In genomic region chr12:50257226-50258166, GRCh38 we compare ENCODE assay signal across 9 cellular contexts. TPM values are rescaled to one million over a fixed set of nuclear protein-coding genes. Genes with fewer than 3 reads are reported as not detected.
DNase-seq lines count a peak whose midpoint lies in the region; ATAC-seq, FAIRE-seq and TF ChIP-seq lines count a peak whose summit lies in the region.
"Had no signal": no experiment of that assay in that cellular context is flagged by ENCODE, and none has a peak within 500 bp of the region (broad histone marks: within the 10 kb centered on the region; RNA-seq: fewer than 3 reads in every experiment).

No MANE protein-coding gene starts in this region.

- CTCF ChIA-PET in PC-3 (lab: Charles Lee), result interaction anchor here (0.6 kb wide), 1 partner anchor 51 kb away, joined by 3 read pairs; no protein-coding TSS in a partner anchor

- no peaks in the 10 kb centered on the region for H3K27me3 Mint-ChIP-seq in nephron progenitor cell (ENCODE audit: low read depth, poor library complexity)
- H3K27me3 Mint-ChIP-seq: stimulated activated naive CD8-positive, alpha-beta T cell treated with anti-CD3 and anti-CD28 coated beads, Interleukin-15, amount 100 ng/mL, for 72 hours had no signal

- no peaks in the 10 kb centered on the region for H3K36me3 Mint-ChIP-seq in nephron progenitor cell (ENCODE audit: low read depth)

- H3K27me3 ChIP-seq in PC-3 (ENCODE audit: low read length), result no peaks in the 10 kb centered on the region

- H4K20me1 ChIP-seq in PC-3 (ENCODE audit: low read length), result no peaks in the 10 kb centered on the region

- no TSS peak for BruUV-seq in PC-3 (replicated peaks; lab: Mats Ljungman, UMichigan)

- peak overlapping the region; percentile 60 for H3K27ac ChIP-seq in PC-3 (ENCODE audit: low read length)

- H3K9me3 ChIP-seq in PC-3 (ENCODE audit: low read length), result no peaks in the 10 kb centered on the region

- POLR2A ChIA-PET in PC-3 (lab: Charles Lee; ENCODE audit: unreplicated experiment), result interaction anchor here (0.6 kb wide), 1 partner anchor 32 kb away, joined by 7 read pairs; no protein-coding TSS in a partner anchor

- ATAC-seq in PC-3, result peak; percentile 18
- ATAC-seq: stimulated activated naive CD8-positive, alpha-beta T cell treated with anti-CD3 and anti-CD28 coated beads, Interleukin-15, amount 100 ng/mL, for 72 hours had no signal

- H2AFZ ChIP-seq in PC-3 (ENCODE audit: low read length), result no peak overlapping the region

- peaks cover 83% of the 10 kb centered on the region for H3K4me1 ChIP-seq in PC-3 (ENCODE audit: insufficient read depth, low read length)

- H3K79me2 ChIP-seq in PC-3 (ENCODE audit: low read length), result peaks cover 21% of the 10 kb centered on the region; the same call in 1 of the 2 replicates

- H3K4me3 Mint-ChIP-seq in nephron progenitor cell, result no peak overlapping the region
- H3K4me3 Mint-ChIP-seq: stimulated activated naive CD8-positive, alpha-beta T cell treated with anti-CD3 and anti-CD28 coated beads, Interleukin-15, amount 100 ng/mL, for 72 hours had no signal

- no peaks in the 10 kb centered on the region for H3K9me3 Mint-ChIP-seq in nephron progenitor cell
- H3K9me3 Mint-ChIP-seq: stimulated activated naive CD8-positive, alpha-beta T cell treated with anti-CD3 and anti-CD28 coated beads, Interleukin-15, amount 100 ng/mL, for 72 hours had no signal

- H3K9ac ChIP-seq in PC-3 (ENCODE audit: low read length), result 0 out of 2 replicates have a peak overlapping the region, but pooled peaks have one; percentile 5

- no peak overlapping the region for H3K4me3 ChIP-seq in PC-3 (ENCODE audit: low read length)
- no peak overlapping the region for H3K4me3 ChIP-seq in fibroblast of pulmonary artery (replicated peaks; ENCODE audit: low read depth, low read length)

- H3K4me1 Mint-ChIP-seq in nephron progenitor cell, result peaks cover 9% of the 10 kb centered on the region

- H3F3A ChIP-seq in PC-3 (ENCODE audit: low read length, unreplicated experiment), result peaks cover 5% of the 10 kb centered on the region

- no peak for FAIRE-seq in HTR-8/SVneo (lab: Jason Lieb, UNC)

- intact Hi-C loops in PC-3 (cut with micrococcal nuclease), result loop anchor here (2.0 to 5.0 kb wide), 2 partner anchors 17 to 35 kb away; no protein-coding TSS in a partner anchor

- no peaks in the 10 kb centered on the region for H3K36me3 ChIP-seq in PC-3 (ENCODE audit: low read depth, low read length)

- H3K27ac Mint-ChIP-seq in nephron progenitor cell, result no peak overlapping the region
- H3K27ac Mint-ChIP-seq: stimulated activated naive CD8-positive, alpha-beta T cell treated with anti-CD3 and anti-CD28 coated beads, Interleukin-15, amount 100 ng/mL, for 72 hours had no signal

- H3K4me2 ChIP-seq in PC-3 (ENCODE audit: low read length), result peak overlapping the region; percentile 51

- DNase-seq in HCEC 1CT (peak; percentile 49), PC-3 (peak; percentile 65), fibroblast of pulmonary artery (ENCODE audit: low read depth) (peak; percentile 66), pulmonary artery endothelial cell (ENCODE audit: low read depth, low spot score) (peak; percentile 33), SK-N-DZ (ENCODE audit: low spot score) (no peak), nephron progenitor cell (no peak), HTR-8/SVneo (ENCODE audit: insufficient read length, low spot score) (no peak), HuH-7.5 (ENCODE audit: low spot score) (no peak)
- DNase-seq: stimulated activated naive CD8-positive, alpha-beta T cell treated with anti-CD3 and anti-CD28 coated beads, Interleukin-15, amount 100 ng/mL, for 72 hours had no signal

- TF ChIP-seq CTCF in PC-3 (conservative IDR thresholded peaks at IDR 0.05; ENCODE audit: low read depth, low read length), result no peak
- no peak for TF ChIP-seq CTCF in fibroblast of pulmonary artery (IDR thresholded peaks at IDR 0.05; ENCODE audit: low read length, missing control alignments)
- no peak for TF ChIP-seq CTCF in nephron progenitor cell (IDR thresholded peaks at IDR 0.05)

- H3K9me2 ChIP-seq in PC-3 (replicated peaks; ENCODE audit: low read length), result no peaks in the 10 kb centered on the region

RNA-seq across cellular contexts. Expression of gene LIMA1, which starts 25.8 kb away (rescaled TPM):
- total RNA-seq in PC-3 (2014; rRNA removed) (45.1 and 58.2 TPM in 2 replicates), pulmonary artery endothelial cell (75.4 and 82.8 TPM in 2 replicates)
- 37.8 and 40.5 TPM in 2 replicates for polyA plus RNA-seq in SK-N-DZ (2014; cell fraction: cytosol; rRNA removed)
- polyA plus RNA-seq in SK-N-DZ (2014; cell fraction: nucleus; rRNA removed), result 19.7 and 26.9 TPM in 2 replicates

Comparison
In these comparisons a context has a peak if more than half of its experiments do, and no peak if none do; other contexts are left out.
1. DNase-seq: peak in HCEC 1CT (single experiment), PC-3 (single experiment), fibroblast of pulmonary artery (single experiment) and pulmonary artery endothelial cell (single experiment); none in SK-N-DZ (single experiment), nephron progenitor cell (single experiment), HTR-8/SVneo (single experiment) and HuH-7.5 (single experiment).